3 cellular contexts compared by ENCODE assay signal in the genomic region with DNA sequence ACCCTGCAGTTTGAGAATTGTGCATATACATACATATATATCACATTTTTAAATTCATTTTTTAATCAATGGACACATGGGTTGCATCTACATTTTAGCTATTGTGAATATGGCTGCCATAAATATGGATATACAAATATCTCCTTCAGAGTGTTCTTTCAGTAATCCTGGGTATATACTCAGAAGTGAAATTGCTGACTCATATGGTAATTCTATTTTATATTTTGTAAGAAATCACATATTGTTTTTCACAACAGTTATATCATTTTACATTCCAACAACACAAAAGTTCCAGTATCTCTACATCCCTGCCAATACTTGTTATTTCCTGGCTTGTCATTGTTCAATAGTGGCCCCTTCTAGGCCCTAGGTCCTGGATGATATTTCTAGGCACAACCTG.
TF ChIP-seq lines count a peak whose summit lies in the region.

No MANE protein-coding gene starts in this region.

TF ChIP-seq in HepG2, 621 proteins besides CTCF, POLR2A, EP300 and RAD21:
- TF ChIP-seq MAFK (conservative IDR thresholded peaks at IDR 0.05 in 1 of 2, IDR thresholded peaks at IDR 0.05 in 1 of 2; ENCODE audit: low read length in 2 of 2) = peak; percentile 9 to 67; a peak in 2 of 4 replicates
- TF ChIP-seq, protein P1, sequence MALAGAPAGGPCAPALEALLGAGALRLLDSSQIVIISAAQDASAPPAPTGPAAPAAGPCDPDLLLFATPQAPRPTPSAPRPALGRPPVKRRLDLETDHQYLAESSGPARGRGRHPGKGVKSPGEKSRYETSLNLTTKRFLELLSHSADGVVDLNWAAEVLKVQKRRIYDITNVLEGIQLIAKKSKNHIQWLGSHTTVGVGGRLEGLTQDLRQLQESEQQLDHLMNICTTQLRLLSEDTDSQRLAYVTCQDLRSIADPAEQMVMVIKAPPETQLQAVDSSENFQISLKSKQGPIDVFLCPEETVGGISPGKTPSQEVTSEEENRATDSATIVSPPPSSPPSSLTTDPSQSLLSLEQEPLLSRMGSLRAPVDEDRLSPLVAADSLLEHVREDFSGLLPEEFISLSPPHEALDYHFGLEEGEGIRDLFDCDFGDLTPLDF (CRISPR knock-in tag; IDR thresholded peaks at IDR 0.05) = no peak

TF ChIP-seq in IMR-90, 13 proteins besides CTCF, POLR2A, EP300 and RAD21:
- no peak for TF ChIP-seq RCOR1 (IDR thresholded peaks at IDR 0.05; ENCODE audit: insufficient replicate concordance, low read length)
- no peak for TF ChIP-seq CEBPB (IDR thresholded peaks at IDR 0.05; ENCODE audit: low read depth, low read length)
- TF ChIP-seq MAZ (IDR thresholded peaks at IDR 0.05; ENCODE audit: borderline replicate concordance, low read depth, low read length) = no peak
- TF ChIP-seq MXI1 (IDR thresholded peaks at IDR 0.05; ENCODE audit: borderline replicate concordance, low read depth, low read length) = no peak
- TF ChIP-seq, protein P2, sequence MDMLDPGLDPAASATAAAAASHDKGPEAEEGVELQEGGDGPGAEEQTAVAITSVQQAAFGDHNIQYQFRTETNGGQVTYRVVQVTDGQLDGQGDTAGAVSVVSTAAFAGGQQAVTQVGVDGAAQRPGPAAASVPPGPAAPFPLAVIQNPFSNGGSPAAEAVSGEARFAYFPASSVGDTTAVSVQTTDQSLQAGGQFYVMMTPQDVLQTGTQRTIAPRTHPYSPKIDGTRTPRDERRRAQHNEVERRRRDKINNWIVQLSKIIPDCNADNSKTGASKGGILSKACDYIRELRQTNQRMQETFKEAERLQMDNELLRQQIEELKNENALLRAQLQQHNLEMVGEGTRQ (IDR thresholded peaks at IDR 0.05; ENCODE audit: low read depth, low read length) = no peak
- no peak for TF ChIP-seq BHLHE40 (IDR thresholded peaks at IDR 0.05; ENCODE audit: low read depth, low read length)
- peak; percentile 58; the same call in 1 of the 2 replicates for TF ChIP-seq MAFK (IDR thresholded peaks at IDR 0.05; ENCODE audit: low read depth, low read length)
- no peak for TF ChIP-seq NFE2L2 (IDR thresholded peaks at IDR 0.05; ENCODE audit: low read depth, low read length)

TF ChIP-seq in K562, 482 proteins besides CTCF, POLR2A, EP300 and RAD21:
- TF ChIP-seq MTA1 (IDR thresholded peaks at IDR 0.05; ENCODE audit: borderline replicate concordance) = no peak
- TF ChIP-seq MAFG (tag; conservative IDR thresholded peaks at IDR 0.05) = peak; percentile 50
- peak; percentile 35; the same call in 1 of the 2 replicates for TF ChIP-seq NFE2 (IDR thresholded peaks at IDR 0.05; ENCODE audit: low read depth)
- TF ChIP-seq MAFF (IDR thresholded peaks at IDR 0.05; ENCODE audit: low read length) = peak; percentile 54; the same call in 1 of the 2 replicates
- TF ChIP-seq ZNF444 (CRISPR knock-in tag; IDR thresholded peaks at IDR 0.05) = no peak
- TF ChIP-seq ZNF75A (CRISPR knock-in tag; IDR thresholded peaks at IDR 0.05) = no peak
- TF ChIP-seq STAG1 (CRISPR knock-in tag; IDR thresholded peaks at IDR 0.05; ENCODE audit: borderline replicate concordance) = no peak
- TF ChIP-seq LEF1 (IDR thresholded peaks at IDR 0.05) = no peak
- TF ChIP-seq, protein P3, sequence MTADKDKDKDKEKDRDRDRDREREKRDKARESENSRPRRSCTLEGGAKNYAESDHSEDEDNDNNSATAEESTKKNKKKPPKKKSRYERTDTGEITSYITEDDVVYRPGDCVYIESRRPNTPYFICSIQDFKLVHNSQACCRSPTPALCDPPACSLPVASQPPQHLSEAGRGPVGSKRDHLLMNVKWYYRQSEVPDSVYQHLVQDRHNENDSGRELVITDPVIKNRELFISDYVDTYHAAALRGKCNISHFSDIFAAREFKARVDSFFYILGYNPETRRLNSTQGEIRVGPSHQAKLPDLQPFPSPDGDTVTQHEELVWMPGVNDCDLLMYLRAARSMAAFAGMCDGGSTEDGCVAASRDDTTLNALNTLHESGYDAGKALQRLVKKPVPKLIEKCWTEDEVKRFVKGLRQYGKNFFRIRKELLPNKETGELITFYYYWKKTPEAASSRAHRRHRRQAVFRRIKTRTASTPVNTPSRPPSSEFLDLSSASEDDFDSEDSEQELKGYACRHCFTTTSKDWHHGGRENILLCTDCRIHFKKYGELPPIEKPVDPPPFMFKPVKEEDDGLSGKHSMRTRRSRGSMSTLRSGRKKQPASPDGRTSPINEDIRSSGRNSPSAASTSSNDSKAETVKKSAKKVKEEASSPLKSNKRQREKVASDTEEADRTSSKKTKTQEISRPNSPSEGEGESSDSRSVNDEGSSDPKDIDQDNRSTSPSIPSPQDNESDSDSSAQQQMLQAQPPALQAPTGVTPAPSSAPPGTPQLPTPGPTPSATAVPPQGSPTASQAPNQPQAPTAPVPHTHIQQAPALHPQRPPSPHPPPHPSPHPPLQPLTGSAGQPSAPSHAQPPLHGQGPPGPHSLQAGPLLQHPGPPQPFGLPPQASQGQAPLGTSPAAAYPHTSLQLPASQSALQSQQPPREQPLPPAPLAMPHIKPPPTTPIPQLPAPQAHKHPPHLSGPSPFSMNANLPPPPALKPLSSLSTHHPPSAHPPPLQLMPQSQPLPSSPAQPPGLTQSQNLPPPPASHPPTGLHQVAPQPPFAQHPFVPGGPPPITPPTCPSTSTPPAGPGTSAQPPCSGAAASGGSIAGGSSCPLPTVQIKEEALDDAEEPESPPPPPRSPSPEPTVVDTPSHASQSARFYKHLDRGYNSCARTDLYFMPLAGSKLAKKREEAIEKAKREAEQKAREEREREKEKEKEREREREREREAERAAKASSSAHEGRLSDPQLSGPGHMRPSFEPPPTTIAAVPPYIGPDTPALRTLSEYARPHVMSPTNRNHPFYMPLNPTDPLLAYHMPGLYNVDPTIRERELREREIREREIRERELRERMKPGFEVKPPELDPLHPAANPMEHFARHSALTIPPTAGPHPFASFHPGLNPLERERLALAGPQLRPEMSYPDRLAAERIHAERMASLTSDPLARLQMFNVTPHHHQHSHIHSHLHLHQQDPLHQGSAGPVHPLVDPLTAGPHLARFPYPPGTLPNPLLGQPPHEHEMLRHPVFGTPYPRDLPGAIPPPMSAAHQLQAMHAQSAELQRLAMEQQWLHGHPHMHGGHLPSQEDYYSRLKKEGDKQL (CRISPR knock-in tag; IDR thresholded peaks at IDR 0.05; ENCODE audit: borderline replicate concordance) = no peak
- TF ChIP-seq ZFX (CRISPR knock-in tag; IDR thresholded peaks at IDR 0.05) = no peak
- TF ChIP-seq MAFK (IDR thresholded peaks at IDR 0.05; ENCODE audit: low read length) = peak; percentile 48; the same call in 1 of the 2 replicates
- TF ChIP-seq, protein P4, sequence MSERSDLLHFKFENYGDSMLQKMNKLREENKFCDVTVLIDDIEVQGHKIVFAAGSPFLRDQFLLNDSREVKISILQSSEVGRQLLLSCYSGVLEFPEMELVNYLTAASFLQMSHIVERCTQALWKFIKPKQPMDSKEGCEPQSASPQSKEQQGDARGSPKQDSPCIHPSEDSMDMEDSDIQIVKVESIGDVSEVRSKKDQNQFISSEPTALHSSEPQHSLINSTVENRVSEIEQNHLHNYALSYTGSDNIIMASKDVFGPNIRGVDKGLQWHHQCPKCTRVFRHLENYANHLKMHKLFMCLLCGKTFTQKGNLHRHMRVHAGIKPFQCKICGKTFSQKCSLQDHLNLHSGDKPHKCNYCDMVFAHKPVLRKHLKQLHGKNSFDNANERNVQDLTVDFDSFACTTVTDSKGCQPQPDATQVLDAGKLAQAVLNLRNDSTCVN (CRISPR knock-in tag; IDR thresholded peaks at IDR 0.05) = no peak
- TF ChIP-seq, protein P5, sequence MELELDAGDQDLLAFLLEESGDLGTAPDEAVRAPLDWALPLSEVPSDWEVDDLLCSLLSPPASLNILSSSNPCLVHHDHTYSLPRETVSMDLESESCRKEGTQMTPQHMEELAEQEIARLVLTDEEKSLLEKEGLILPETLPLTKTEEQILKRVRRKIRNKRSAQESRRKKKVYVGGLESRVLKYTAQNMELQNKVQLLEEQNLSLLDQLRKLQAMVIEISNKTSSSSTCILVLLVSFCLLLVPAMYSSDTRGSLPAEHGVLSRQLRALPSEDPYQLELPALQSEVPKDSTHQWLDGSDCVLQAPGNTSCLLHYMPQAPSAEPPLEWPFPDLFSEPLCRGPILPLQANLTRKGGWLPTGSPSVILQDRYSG (tag; conservative IDR thresholded peaks at IDR 0.05; ENCODE audit: low read depth) = no peak
- peak; percentile 85 for TF ChIP-seq ZNF316 (IDR thresholded peaks at IDR 0.05)
- peak; percentile 72 for TF ChIP-seq C11orf30 (IDR thresholded peaks at IDR 0.05; ENCODE audit: low read depth)
- TF ChIP-seq KLF16 (IDR thresholded peaks at IDR 0.05) = no peak
